ENCODE assay signal across 19 cellular contexts in genomic region chr1:205587576-205587975, GRCh38. TPM values are rescaled to one million over a fixed set of nuclear protein-coding genes. Genes with fewer than 3 reads are reported as not detected.
DNase-seq lines count a peak whose midpoint lies in the region; ATAC-seq, FAIRE-seq and TF ChIP-seq lines count a peak whose summit lies in the region.
"Had no signal": no experiment of that assay in that cellular context is flagged by ENCODE, and none has a peak within 500 bp of the region (broad histone marks: within the 10 kb centered on the region; RNA-seq: fewer than 3 reads in every experiment).

No MANE protein-coding gene starts in this region.

- H3K4me1 Mint-ChIP-seq in activated CD8-positive, alpha-beta memory T cell treated with anti-CD3 and anti-CD28 coated beads, Interleukin-2, amount 10 ng/mL, durations not matched to agents 7 days and 5 days: peaks cover 22% of the 10 kb centered on the region

- H3K9me2 ChIP-seq in MM.1S (replicated peaks; ENCODE audit: insufficient read depth, low read length): no peaks in the 10 kb centered on the region

- no peak overlapping the region for H3K18ac ChIP-seq in IMR-90 (ENCODE audit: low read depth, low read length)

- no peak overlapping the region for H4K5ac ChIP-seq in IMR-90 (ENCODE audit: low read depth, low read length)

- H3K4me3 Mint-ChIP-seq in activated CD8-positive, alpha-beta memory T cell treated with anti-CD3 and anti-CD28 coated beads, Interleukin-2, amount 10 ng/mL, durations not matched to agents 7 days and 5 days: no peak overlapping the region

- POLR2A ChIA-PET in IMR-90 (lab: Charles Lee; ENCODE audit: unreplicated experiment): no interaction called here

- peaks cover 7% of the 10 kb centered on the region; the same call in 1 of the 2 replicates for H3K27me3 ChIP-seq in IMR-90 (ENCODE audit: control insufficient read depth, insufficient read depth, low read length)
- H3K27me3 ChIP-seq in suprapubic skin: no peaks in the 10 kb centered on the region
- H3K27me3 ChIP-seq in MM.1S (replicated peaks; ENCODE audit: insufficient read depth, low read length): peaks cover 15% of the 10 kb centered on the region

- intact Hi-C loops in IMR-90 (cut with micrococcal nuclease): no loop called here

- H3K9me3 Mint-ChIP-seq in activated CD8-positive, alpha-beta memory T cell treated with anti-CD3 and anti-CD28 coated beads, Interleukin-2, amount 10 ng/mL, durations not matched to agents 7 days and 5 days (ENCODE audit: low read depth): no peaks in the 10 kb centered on the region
- H3K9me3 Mint-ChIP-seq: IgD-negative memory B cell had no signal

- no peak overlapping the region for H2BK5ac ChIP-seq in IMR-90 (ENCODE audit: low read depth, low read length, poor library complexity, severe bottlenecking)

- no peaks in the 10 kb centered on the region for H3K79me2 ChIP-seq in MM.1S (ENCODE audit: low read length)

- CTCF ChIA-PET in activated CD8-positive, alpha-beta memory T cell treated with anti-CD3 and anti-CD28 coated beads, Interleukin-2, amount 10 ng/mL, durations not matched to agents 7 days and 5 days (lab: Charles Lee): interaction anchor here (2.5 to 11.8 kb wide), 3 partner anchors 45 to 70 kb away, joined by 15 to 465 read pairs (median 59); partner anchors contain the start of gene ELK4
- CTCF ChIA-PET in IMR-90 (lab: Yijun Ruan, JAX): interaction anchor here (1.0 to 7.6 kb wide), 5 partner anchors 9 to 124 kb away, joined by 3 to 156 read pairs (median 6); no protein-coding TSS in a partner anchor

- no peaks in the 10 kb centered on the region for H3K79me1 ChIP-seq in IMR-90 (ENCODE audit: low read depth in 1 of 2, low read length in 2 of 2)

- no peaks in the 10 kb centered on the region for H3K36me3 Mint-ChIP-seq in activated CD8-positive, alpha-beta memory T cell treated with anti-CD3 and anti-CD28 coated beads, Interleukin-2, amount 10 ng/mL, durations not matched to agents 7 days and 5 days
- H3K36me3 Mint-ChIP-seq: IgD-negative memory B cell had no signal

- no peak for FAIRE-seq in urothelium cell line (lab: Jason Lieb, UNC)
- FAIRE-seq: G401.6, GM12891 had no signal

- TF ChIP-seq RAD21 in IMR-90 (IDR thresholded peaks at IDR 0.05; ENCODE audit: low read length): no peak

- H2AFZ ChIP-seq in IMR-90 (replicated peaks; ENCODE audit: low read length, poor library complexity): peak overlapping the region; percentile 5
- no peak overlapping the region for H2AFZ ChIP-seq in MM.1S (ENCODE audit: low read length)

- H3K27ac ChIP-seq in IMR-90 (ENCODE audit: insufficient read depth, low read length): no peak overlapping the region
- H3K27ac ChIP-seq in suprapubic skin: no peak overlapping the region
- no peak overlapping the region for H3K27ac ChIP-seq in MM.1S (ENCODE audit: low read length)

- TF ChIP-seq EP300 in suprapubic skin (IDR thresholded peaks at IDR 0.05): no peak

- no peaks in the 10 kb centered on the region for H4K20me1 ChIP-seq in IMR-90 (ENCODE audit: insufficient read depth, low read length)
- H4K20me1 ChIP-seq in MM.1S (ENCODE audit: insufficient read depth, low read length): no peaks in the 10 kb centered on the region

- H3K9me1 ChIP-seq in IMR-90 (ENCODE audit: insufficient read depth, low read length): 0 out of 2 replicates have a peak, but pooled peaks cover under 1% of the 10 kb centered on the region

- no peak overlapping the region for H3K56ac ChIP-seq in IMR-90 (ENCODE audit: extremely low read depth, insufficient read depth, low read length)

- no TSS peak for BruUV-seq in IMR-90 (replicated peaks; lab: Mats Ljungman, UMichigan)

- peak overlapping the region; percentile 19; the same call in 1 of the 2 replicates for H2BK120ac ChIP-seq in IMR-90 (ENCODE audit: low read depth, low read length)

- no CpG with 5 or more reads among the region's 4 CpGs for WGBS in IMR-90 (ENCODE audit: extremely low coverage in 2 of 2, insufficient read length in 1 of 2), 2 experiments
- 88% methylated on average over 4 of the region's 4 CpGs for WGBS in suprapubic skin

- dilution Hi-C loops in IMR-90 (cut with HindIII; ENCODE audit: low sequenced_read_pairs, unreplicated experiment): no loop called here

- in situ Hi-C loops in IMR-90 (cut with MboI; ENCODE audit: low sequenced_read_pairs): no loop called here

- peak overlapping the region; percentile 25; the same call in 1 of the 2 replicates for H3K4ac ChIP-seq in IMR-90 (ENCODE audit: low read depth, low read length)

- H4K8ac ChIP-seq in IMR-90 (ENCODE audit: low read depth in 2 of 2, low read length in 2 of 2): no peak overlapping the region

- H3K9ac ChIP-seq in IMR-90 (ENCODE audit: low read depth, low read length) (no peak overlapping the region), MM.1S (ENCODE audit: low read length) (no peak overlapping the region)

- no peak overlapping the region for H2BK20ac ChIP-seq in IMR-90 (ENCODE audit: low read depth, low read length)

- H4K91ac ChIP-seq in IMR-90 (ENCODE audit: insufficient read depth, low read depth, low read length): peak overlapping the region; percentile 61; the same call in 1 of the 2 replicates

- H3K4me1 ChIP-seq in IMR-90 (ENCODE audit: control insufficient read depth, insufficient read depth, low read length): peaks cover 4% of the 10 kb centered on the region
- peaks cover 37% of the 10 kb centered on the region for H3K4me1 ChIP-seq in suprapubic skin
- H3K4me1 ChIP-seq in MM.1S (ENCODE audit: low read length): 0 out of 2 replicates have a peak, but pooled peaks cover 2% of the 10 kb centered on the region

- 0 out of 2 replicates have a peak overlapping the region, but pooled peaks have one; percentile 15 for H3K23ac ChIP-seq in IMR-90 (ENCODE audit: low read depth, low read length)

- ATAC-seq in activated CD8-positive, alpha-beta memory T cell treated with anti-CD3 and anti-CD28 coated beads, Interleukin-2, amount 10 ng/mL, durations not matched to agents 7 days and 5 days: no peak
- ATAC-seq in IMR-90 (ENCODE audit: low read depth) (no peak), left lobe of liver (no peak), HG03045 (IDR thresholded peaks at IDR 0.05; ENCODE audit: unreplicated experiment) (no peak)

- TF ChIP-seq POLR2A in IMR-90 (IDR thresholded peaks at IDR 0.05; ENCODE audit: low read depth, low read length) (no peak), suprapubic skin (IDR thresholded peaks at IDR 0.05) (no peak)

- no peak for TF ChIP-seq CTCF in IMR-90 (conservative IDR thresholded peaks at IDR 0.05; ENCODE audit: low read depth, low read length)
- no peak for TF ChIP-seq CTCF in suprapubic skin (IDR thresholded peaks at IDR 0.05)
- TF ChIP-seq CTCF in MM.1S (IDR thresholded peaks at IDR 0.05; ENCODE audit: low read length): no peak

- H3K4me3 ChIP-seq in IMR-90 (ENCODE audit: insufficient read depth, low read depth, low read length): no peak overlapping the region
- no peak overlapping the region for H3K4me3 ChIP-seq in suprapubic skin
- H3K4me3 ChIP-seq in MM.1S (ENCODE audit: low read length): no peak overlapping the region

- no peaks in the 10 kb centered on the region for H3K9me3 ChIP-seq in IMR-90 (ENCODE audit: control insufficient read depth, insufficient read depth, low read length)
- H3K9me3 ChIP-seq in suprapubic skin: no peaks in the 10 kb centered on the region
- H3K9me3 ChIP-seq in MM.1S (replicated peaks; ENCODE audit: insufficient read depth, low read length): no peaks in the 10 kb centered on the region

- DNase-seq in activated CD8-positive, alpha-beta memory T cell treated with anti-CD3 and anti-CD28 coated beads for 24 hours: peak; percentile 28
- DNase-seq in activated CD8-positive, alpha-beta memory T cell treated with anti-CD3 and anti-CD28 coated beads, Interleukin-2, amount 10 ng/mL, durations not matched to agents 7 days and 5 days: no peak
- DNase-seq in IMR-90 (no peak), left lobe of liver (ENCODE audit: low spot score) (peak; percentile 8), suprapubic skin (ENCODE audit: low spot score in 2 of 2) (peak; percentile 22 to 68), urothelium cell line (ENCODE audit: low spot score) (no peak), MM.1S (no peak)
- DNase-seq: 8988T, C1 segment of cervical spinal cord, COR-L47, DMS79, HCEC 1CT, NCI-H1417, NCI-H1930, NCI-H510A treated with DMSO at 0.1 percent for 48 hours had no signal

- H3K27ac Mint-ChIP-seq in activated CD8-positive, alpha-beta memory T cell treated with anti-CD3 and anti-CD28 coated beads, Interleukin-2, amount 10 ng/mL, durations not matched to agents 7 days and 5 days: no peak overlapping the region

- H3K4me2 ChIP-seq in IMR-90 (ENCODE audit: low read depth, low read length) (no peak overlapping the region), MM.1S (ENCODE audit: low read depth, low read length) (no peak overlapping the region)

- no peak overlapping the region for H3K14ac ChIP-seq in IMR-90 (replicated peaks; ENCODE audit: low read depth, low read length)

- no peaks in the 10 kb centered on the region for H3K27me3 Mint-ChIP-seq in activated CD8-positive, alpha-beta memory T cell treated with anti-CD3 and anti-CD28 coated beads, Interleukin-2, amount 10 ng/mL, durations not matched to agents 7 days and 5 days
- H3K27me3 Mint-ChIP-seq: IgD-negative memory B cell had no signal

- H2AK9ac ChIP-seq in IMR-90 (replicated peaks; ENCODE audit: low read depth, low read length, poor library complexity): peak overlapping the region; percentile 5

- no peak overlapping the region; the same call in 1 of the 2 replicates for H2AK5ac ChIP-seq in IMR-90 (ENCODE audit: low read depth, low read length)

- no peak overlapping the region for H2BK15ac ChIP-seq in IMR-90 (ENCODE audit: low read depth, low read length)

- H3K36me3 ChIP-seq in IMR-90 (ENCODE audit: control insufficient read depth, insufficient read depth, low read length) (no peaks in the 10 kb centered on the region), suprapubic skin (no peaks in the 10 kb centered on the region), MM.1S (replicated peaks; ENCODE audit: insufficient read depth, low read length) (no peaks in the 10 kb centered on the region)

- H3F3A ChIP-seq in MM.1S (ENCODE audit: insufficient read depth, low read length): no peaks in the 10 kb centered on the region

TF ChIP-seq in IMR-90, 13 proteins besides CTCF, POLR2A, EP300 and RAD21 (continues in another document):
- TF ChIP-seq MXI1 (IDR thresholded peaks at IDR 0.05; ENCODE audit: borderline replicate concordance, low read depth, low read length) (no peak), RFX5 (IDR thresholded peaks at IDR 0.05; ENCODE audit: low read depth, low read length) (no peak), NFE2L2 (IDR thresholded peaks at IDR 0.05; ENCODE audit: low read depth, low read length) (no peak), CHD1 (IDR thresholded peaks at IDR 0.05; ENCODE audit: low read depth, low read length) (no peak)

RNA-seq across cellular contexts. Expression of gene ELK4, which starts 44.2 kb away (rescaled TPM):
- total RNA-seq in activated CD8-positive, alpha-beta memory T cell treated with anti-CD3 and anti-CD28 coated beads, Interleukin-2, amount 10 ng/mL, durations not matched to agents 7 days and 5 days: 10 to 100 TPM; 70.9 to 79.7 TPM
- total RNA-seq in IMR-90 (2012; rRNA removed): 11.3 and 15.6 TPM in 2 replicates
- polyA plus RNA-seq in IMR-90 (2012; rRNA removed): 3.3 and 4.6 TPM in 2 replicates
- 0.54 and 0.71 TPM in 2 replicates for polyA plus RNA-seq in IMR-90 (2012; cell fraction: cytosol; rRNA removed)
- 1.1 and 8.4 TPM in 2 replicates for polyA plus RNA-seq in IMR-90 (2012; cell fraction: nucleus; rRNA removed; ENCODE audit: low replicate concordance)
- 29.9 TPM for total RNA-seq in left lobe of liver
- 10 to 100 TPM; 30.9 to 52.6 (median 43.8) TPM for total RNA-seq in suprapubic skin

Comparison
In these comparisons a context has a peak if more than half of its experiments do, and no peak if none do; other contexts are left out.
1. DNase-seq: peak in activated CD8-positive, alpha-beta memory T cell treated with anti-CD3 and anti-CD28 coated beads for 24 hours (single experiment), left lobe of liver (single experiment) and suprapubic skin (2 of 2); none in activated CD8-positive, alpha-beta memory T cell treated with anti-CD3 and anti-CD28 coated beads, Interleukin-2, amount 10 ng/mL, durations not matched to agents 7 days and 5 days (single experiment), IMR-90 (single experiment), urothelium cell line (single experiment) and MM.1S (single experiment).